In the genomic region with DNA sequence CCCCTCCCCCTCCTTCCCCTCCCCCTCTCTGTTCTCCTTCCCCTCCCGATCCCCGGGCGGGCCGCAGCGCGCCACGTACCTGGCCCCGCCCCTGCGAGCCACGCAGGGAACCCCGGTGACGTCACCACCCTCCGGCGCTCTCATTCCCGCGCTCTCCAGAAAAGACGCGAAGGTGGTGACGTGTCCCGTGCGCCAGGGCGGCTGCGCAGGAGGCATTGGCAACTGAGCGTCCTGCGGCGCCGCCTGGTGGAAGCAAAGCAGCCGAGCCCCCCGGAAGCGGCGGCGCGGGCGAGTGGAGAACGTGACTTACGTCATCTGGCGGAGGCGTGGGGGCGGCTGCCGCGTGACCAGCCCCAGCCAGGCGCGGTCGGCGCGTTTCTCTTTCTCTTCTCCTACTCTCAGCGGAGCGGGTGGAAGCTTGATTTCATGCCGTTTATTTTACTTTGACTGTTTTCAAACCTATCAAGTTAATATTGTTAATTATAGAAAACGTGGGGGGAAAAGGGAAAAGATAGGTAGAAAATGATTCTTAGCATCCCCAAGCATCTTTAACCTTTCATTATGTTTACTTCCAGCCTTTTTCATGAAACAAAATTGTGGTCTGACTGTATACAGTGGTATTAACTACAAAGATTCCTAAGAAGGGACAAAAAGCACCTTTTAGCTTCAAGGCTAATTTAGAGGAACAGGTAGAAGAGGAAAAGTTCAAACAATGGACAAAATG, we compare ENCODE assay signal across 1 cellular context.
A peak's percentile ranks its signal among the peaks of the same experiment; 100 is the strongest.
TF ChIP-seq lines count a peak whose summit lies in the region.

No MANE protein-coding gene starts in this region.

TF ChIP-seq in HepG2, 621 proteins besides CTCF, POLR2A, EP300 and RAD21 (continued from another document and continues in another):
- TF ChIP-seq, protein P1, sequence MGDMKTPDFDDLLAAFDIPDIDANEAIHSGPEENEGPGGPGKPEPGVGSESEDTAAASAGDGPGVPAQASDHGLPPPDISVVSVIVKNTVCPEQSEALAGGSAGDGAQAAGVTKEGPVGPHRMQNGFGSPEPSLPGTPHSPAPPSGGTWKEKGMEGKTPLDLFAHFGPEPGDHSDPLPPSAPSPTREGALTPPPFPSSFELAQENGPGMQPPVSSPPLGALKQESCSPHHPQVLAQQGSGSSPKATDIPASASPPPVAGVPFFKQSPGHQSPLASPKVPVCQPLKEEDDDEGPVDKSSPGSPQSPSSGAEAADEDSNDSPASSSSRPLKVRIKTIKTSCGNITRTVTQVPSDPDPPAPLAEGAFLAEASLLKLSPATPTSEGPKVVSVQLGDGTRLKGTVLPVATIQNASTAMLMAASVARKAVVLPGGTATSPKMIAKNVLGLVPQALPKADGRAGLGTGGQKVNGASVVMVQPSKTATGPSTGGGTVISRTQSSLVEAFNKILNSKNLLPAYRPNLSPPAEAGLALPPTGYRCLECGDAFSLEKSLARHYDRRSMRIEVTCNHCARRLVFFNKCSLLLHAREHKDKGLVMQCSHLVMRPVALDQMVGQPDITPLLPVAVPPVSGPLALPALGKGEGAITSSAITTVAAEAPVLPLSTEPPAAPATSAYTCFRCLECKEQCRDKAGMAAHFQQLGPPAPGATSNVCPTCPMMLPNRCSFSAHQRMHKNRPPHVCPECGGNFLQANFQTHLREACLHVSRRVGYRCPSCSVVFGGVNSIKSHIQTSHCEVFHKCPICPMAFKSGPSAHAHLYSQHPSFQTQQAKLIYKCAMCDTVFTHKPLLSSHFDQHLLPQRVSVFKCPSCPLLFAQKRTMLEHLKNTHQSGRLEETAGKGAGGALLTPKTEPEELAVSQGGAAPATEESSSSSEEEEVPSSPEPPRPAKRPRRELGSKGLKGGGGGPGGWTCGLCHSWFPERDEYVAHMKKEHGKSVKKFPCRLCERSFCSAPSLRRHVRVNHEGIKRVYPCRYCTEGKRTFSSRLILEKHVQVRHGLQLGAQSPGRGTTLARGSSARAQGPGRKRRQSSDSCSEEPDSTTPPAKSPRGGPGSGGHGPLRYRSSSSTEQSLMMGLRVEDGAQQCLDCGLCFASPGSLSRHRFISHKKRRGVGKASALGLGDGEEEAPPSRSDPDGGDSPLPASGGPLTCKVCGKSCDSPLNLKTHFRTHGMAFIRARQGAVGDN (CRISPR knock-in tag; IDR thresholded peaks at IDR 0.05), result peak; percentile 93
- TF ChIP-seq MEIS2 (CRISPR knock-in tag; IDR thresholded peaks at IDR 0.05) (peak; percentile 69; the same call in 1 of the 2 replicates), MAFF (IDR thresholded peaks at IDR 0.05; ENCODE audit: low read depth, low read length) (no peak), ZNF350 (CRISPR knock-in tag; IDR thresholded peaks at IDR 0.05; ENCODE audit: borderline replicate concordance, low read depth) (peak; percentile 98), NR2C2 (CRISPR knock-in tag; IDR thresholded peaks at IDR 0.05; ENCODE audit: borderline replicate concordance) (peak; percentile 94), ZNF138 (CRISPR knock-in tag; IDR thresholded peaks at IDR 0.05; ENCODE audit: low read depth) (no peak; the same call in none of the 2 replicates), CBX1 (IDR thresholded peaks at IDR 0.05; ENCODE audit: low read depth) (peak; percentile 95), ELF1 (CRISPR knock-in tag; IDR thresholded peaks at IDR 0.05) (peak; percentile 99), ZNF317 (CRISPR knock-in tag; IDR thresholded peaks at IDR 0.05) (no peak; the same call in 1 of the 2 replicates), ZNF703 (CRISPR knock-in tag; IDR thresholded peaks at IDR 0.05; ENCODE audit: borderline replicate concordance) (no peak), YY1 (IDR thresholded peaks at IDR 0.05; ENCODE audit: insufficient read depth, insufficient replicate concordance, low read depth, low read length) (peak; percentile 87), ETV6 (CRISPR knock-in tag; conservative IDR thresholded peaks at IDR 0.05) (peak; percentile 63), ZNF224 (CRISPR knock-in tag; IDR thresholded peaks at IDR 0.05) (0 out of 2 replicates have a peak, but pooled peaks have one; percentile 74), NFIB (CRISPR knock-in tag; IDR thresholded peaks at IDR 0.05; ENCODE audit: borderline replicate concordance) (no peak), ZNF432 (CRISPR knock-in tag; IDR thresholded peaks at IDR 0.05; ENCODE audit: borderline replicate concordance) (no peak), SRY (CRISPR knock-in tag; IDR thresholded peaks at IDR 0.05) (peak; percentile 64), MYC (CRISPR knock-in tag; IDR thresholded peaks at IDR 0.05; ENCODE audit: borderline replicate concordance) (peak; percentile 96), NAIF1 (CRISPR knock-in tag; IDR thresholded peaks at IDR 0.05; ENCODE audit: borderline replicate concordance) (peak; percentile 40; the same call in 1 of the 2 replicates), ZFP41 (CRISPR knock-in tag; IDR thresholded peaks at IDR 0.05; ENCODE audit: borderline replicate concordance) (peak; percentile 89; the same call in 1 of the 2 replicates), ZSCAN30 (CRISPR knock-in tag; IDR thresholded peaks at IDR 0.05) (no peak; the same call in 1 of the 2 replicates), RARA (CRISPR knock-in tag; IDR thresholded peaks at IDR 0.05) (peak; percentile 65), CENPT (CRISPR knock-in tag; IDR thresholded peaks at IDR 0.05; ENCODE audit: low read depth) (no peak)
- TF ChIP-seq, protein P2, sequence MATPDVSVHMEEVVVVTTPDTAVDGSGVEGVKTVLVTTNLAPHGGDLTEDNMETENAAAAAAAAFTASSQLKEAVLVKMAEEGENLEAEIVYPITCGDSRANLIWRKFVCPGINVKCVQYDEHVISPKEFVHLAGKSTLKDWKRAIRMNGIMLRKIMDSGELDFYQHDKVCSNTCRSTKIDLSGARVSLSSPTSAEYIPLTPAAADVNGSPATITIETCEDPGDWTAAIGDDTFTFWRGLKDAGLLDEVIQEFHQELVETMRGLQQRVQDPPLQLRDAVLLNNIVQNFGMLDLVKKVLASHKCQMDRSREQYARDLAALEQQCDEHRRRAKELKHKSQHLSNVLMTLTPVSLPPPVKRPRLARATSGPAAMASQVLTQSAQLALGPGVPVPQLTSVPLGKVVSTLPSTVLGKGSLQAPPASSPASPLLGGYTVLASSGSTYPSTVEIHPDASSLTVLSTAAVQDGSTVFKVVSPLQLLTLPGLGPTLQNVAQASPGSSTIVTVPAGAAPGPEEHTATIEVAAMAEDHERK (CRISPR knock-in tag; IDR thresholded peaks at IDR 0.05; ENCODE audit: low read depth), result peak; percentile 91
- TF ChIP-seq, protein P3, sequence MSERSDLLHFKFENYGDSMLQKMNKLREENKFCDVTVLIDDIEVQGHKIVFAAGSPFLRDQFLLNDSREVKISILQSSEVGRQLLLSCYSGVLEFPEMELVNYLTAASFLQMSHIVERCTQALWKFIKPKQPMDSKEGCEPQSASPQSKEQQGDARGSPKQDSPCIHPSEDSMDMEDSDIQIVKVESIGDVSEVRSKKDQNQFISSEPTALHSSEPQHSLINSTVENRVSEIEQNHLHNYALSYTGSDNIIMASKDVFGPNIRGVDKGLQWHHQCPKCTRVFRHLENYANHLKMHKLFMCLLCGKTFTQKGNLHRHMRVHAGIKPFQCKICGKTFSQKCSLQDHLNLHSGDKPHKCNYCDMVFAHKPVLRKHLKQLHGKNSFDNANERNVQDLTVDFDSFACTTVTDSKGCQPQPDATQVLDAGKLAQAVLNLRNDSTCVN (CRISPR knock-in tag; IDR thresholded peaks at IDR 0.05; ENCODE audit: borderline replicate concordance), result peak; percentile 99
- TF ChIP-seq, protein P4, sequence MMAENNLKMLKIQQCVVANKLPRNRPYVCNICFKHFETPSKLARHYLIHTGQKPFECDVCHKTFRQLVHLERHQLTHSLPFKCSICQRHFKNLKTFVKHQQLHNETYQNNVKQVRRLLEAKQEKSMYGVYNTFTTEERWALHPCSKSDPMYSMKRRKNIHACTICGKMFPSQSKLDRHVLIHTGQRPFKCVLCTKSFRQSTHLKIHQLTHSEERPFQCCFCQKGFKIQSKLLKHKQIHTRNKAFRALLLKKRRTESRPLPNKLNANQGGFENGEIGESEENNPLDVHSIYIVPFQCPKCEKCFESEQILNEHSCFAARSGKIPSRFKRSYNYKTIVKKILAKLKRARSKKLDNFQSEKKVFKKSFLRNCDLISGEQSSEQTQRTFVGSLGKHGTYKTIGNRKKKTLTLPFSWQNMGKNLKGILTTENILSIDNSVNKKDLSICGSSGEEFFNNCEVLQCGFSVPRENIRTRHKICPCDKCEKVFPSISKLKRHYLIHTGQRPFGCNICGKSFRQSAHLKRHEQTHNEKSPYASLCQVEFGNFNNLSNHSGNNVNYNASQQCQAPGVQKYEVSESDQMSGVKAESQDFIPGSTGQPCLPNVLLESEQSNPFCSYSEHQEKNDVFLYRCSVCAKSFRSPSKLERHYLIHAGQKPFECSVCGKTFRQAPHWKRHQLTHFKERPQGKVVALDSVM (CRISPR knock-in tag; IDR thresholded peaks at IDR 0.05), result peak; percentile 79
- TF ChIP-seq, protein P5, sequence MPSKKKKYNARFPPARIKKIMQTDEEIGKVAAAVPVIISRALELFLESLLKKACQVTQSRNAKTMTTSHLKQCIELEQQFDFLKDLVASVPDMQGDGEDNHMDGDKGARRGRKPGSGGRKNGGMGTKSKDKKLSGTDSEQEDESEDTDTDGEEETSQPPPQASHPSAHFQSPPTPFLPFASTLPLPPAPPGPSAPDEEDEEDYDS (CRISPR knock-in tag; IDR thresholded peaks at IDR 0.05), result peak; percentile 87
- TF ChIP-seq, protein P6, sequence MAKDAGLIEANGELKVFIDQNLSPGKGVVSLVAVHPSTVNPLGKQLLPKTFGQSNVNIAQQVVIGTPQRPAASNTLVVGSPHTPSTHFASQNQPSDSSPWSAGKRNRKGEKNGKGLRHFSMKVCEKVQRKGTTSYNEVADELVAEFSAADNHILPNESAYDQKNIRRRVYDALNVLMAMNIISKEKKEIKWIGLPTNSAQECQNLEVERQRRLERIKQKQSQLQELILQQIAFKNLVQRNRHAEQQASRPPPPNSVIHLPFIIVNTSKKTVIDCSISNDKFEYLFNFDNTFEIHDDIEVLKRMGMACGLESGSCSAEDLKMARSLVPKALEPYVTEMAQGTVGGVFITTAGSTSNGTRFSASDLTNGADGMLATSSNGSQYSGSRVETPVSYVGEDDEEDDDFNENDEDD (CRISPR knock-in tag; IDR thresholded peaks at IDR 0.05; ENCODE audit: borderline replicate concordance), result peak; percentile 99
- TF ChIP-seq, protein P7, sequence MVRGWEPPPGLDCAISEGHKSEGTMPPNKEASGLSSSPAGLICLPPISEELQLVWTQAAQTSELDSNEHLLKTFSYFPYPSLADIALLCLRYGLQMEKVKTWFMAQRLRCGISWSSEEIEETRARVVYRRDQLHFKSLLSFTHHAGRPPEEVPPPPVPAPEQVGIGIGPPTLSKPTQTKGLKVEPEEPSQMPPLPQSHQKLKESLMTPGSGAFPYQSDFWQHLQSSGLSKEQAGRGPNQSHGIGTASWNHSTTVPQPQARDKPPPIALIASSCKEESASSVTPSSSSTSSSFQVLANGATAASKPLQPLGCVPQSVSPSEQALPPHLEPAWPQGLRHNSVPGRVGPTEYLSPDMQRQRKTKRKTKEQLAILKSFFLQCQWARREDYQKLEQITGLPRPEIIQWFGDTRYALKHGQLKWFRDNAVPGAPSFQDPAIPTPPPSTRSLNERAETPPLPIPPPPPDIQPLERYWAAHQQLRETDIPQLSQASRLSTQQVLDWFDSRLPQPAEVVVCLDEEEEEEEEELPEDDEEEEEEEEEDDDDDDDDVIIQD (CRISPR knock-in tag; IDR thresholded peaks at IDR 0.05; ENCODE audit: low read depth), result peak; percentile 97
- TF ChIP-seq, protein P8, sequence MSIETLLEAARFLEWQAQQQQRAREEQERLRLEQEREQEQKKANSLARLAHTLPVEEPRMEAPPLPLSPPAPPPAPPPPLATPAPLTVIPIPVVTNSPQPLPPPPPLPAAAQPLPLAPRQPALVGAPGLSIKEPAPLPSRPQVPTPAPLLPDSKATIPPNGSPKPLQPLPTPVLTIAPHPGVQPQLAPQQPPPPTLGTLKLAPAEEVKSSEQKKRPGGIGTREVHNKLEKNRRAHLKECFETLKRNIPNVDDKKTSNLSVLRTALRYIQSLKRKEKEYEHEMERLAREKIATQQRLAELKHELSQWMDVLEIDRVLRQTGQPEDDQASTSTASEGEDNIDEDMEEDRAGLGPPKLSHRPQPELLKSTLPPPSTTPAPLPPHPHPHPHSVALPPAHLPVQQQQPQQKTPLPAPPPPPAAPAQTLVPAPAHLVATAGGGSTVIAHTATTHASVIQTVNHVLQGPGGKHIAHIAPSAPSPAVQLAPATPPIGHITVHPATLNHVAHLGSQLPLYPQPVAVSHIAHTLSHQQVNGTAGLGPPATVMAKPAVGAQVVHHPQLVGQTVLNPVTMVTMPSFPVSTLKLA (IDR thresholded peaks at IDR 0.05), result peak; percentile 86
- TF ChIP-seq, protein P9, sequence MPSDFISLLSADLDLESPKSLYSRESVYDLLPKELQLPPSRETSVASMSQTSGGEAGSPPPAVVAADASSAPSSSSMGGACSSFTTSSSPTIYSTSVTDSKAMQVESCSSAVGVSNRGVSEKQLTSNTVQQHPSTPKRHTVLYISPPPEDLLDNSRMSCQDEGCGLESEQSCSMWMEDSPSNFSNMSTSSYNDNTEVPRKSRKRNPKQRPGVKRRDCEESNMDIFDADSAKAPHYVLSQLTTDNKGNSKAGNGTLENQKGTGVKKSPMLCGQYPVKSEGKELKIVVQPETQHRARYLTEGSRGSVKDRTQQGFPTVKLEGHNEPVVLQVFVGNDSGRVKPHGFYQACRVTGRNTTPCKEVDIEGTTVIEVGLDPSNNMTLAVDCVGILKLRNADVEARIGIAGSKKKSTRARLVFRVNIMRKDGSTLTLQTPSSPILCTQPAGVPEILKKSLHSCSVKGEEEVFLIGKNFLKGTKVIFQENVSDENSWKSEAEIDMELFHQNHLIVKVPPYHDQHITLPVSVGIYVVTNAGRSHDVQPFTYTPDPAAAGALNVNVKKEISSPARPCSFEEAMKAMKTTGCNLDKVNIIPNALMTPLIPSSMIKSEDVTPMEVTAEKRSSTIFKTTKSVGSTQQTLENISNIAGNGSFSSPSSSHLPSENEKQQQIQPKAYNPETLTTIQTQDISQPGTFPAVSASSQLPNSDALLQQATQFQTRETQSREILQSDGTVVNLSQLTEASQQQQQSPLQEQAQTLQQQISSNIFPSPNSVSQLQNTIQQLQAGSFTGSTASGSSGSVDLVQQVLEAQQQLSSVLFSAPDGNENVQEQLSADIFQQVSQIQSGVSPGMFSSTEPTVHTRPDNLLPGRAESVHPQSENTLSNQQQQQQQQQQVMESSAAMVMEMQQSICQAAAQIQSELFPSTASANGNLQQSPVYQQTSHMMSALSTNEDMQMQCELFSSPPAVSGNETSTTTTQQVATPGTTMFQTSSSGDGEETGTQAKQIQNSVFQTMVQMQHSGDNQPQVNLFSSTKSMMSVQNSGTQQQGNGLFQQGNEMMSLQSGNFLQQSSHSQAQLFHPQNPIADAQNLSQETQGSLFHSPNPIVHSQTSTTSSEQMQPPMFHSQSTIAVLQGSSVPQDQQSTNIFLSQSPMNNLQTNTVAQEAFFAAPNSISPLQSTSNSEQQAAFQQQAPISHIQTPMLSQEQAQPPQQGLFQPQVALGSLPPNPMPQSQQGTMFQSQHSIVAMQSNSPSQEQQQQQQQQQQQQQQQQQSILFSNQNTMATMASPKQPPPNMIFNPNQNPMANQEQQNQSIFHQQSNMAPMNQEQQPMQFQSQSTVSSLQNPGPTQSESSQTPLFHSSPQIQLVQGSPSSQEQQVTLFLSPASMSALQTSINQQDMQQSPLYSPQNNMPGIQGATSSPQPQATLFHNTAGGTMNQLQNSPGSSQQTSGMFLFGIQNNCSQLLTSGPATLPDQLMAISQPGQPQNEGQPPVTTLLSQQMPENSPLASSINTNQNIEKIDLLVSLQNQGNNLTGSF (CRISPR knock-in tag; IDR thresholded peaks at IDR 0.05), result no peak
